ENCODE assay signal across 1 cellular context in genomic region chr1:26431979-26432695, GRCh38.
TF ChIP-seq lines count a peak whose summit lies in the region.

TSS of gene DHDDS (plus strand) at chr1:26432321. CDS start at chr1:26432946, 625 bp downstream.

TF ChIP-seq in K562, 482 proteins besides CTCF, POLR2A, EP300 and RAD21 (continued from another document and continues in another):
- TF ChIP-seq E2F6 (IDR thresholded peaks at IDR 0.05; ENCODE audit: borderline replicate concordance in 1 of 2, extremely low read depth in 1 of 2, insufficient read depth in 1 of 2, insufficient read length in 1 of 2, low read depth in 1 of 2, low read length in 1 of 2, poor library complexity in 1 of 2, severe bottlenecking in 1 of 2), result peak; percentile 100
- peak; percentile 90 for TF ChIP-seq JUNB (CRISPR knock-in tag; conservative IDR thresholded peaks at IDR 0.05)
- TF ChIP-seq HNRNPLL (IDR thresholded peaks at IDR 0.05; ENCODE audit: low read depth, low read length, poor library complexity, severe bottlenecking), result peak; percentile 66
- TF ChIP-seq, protein P1, sequence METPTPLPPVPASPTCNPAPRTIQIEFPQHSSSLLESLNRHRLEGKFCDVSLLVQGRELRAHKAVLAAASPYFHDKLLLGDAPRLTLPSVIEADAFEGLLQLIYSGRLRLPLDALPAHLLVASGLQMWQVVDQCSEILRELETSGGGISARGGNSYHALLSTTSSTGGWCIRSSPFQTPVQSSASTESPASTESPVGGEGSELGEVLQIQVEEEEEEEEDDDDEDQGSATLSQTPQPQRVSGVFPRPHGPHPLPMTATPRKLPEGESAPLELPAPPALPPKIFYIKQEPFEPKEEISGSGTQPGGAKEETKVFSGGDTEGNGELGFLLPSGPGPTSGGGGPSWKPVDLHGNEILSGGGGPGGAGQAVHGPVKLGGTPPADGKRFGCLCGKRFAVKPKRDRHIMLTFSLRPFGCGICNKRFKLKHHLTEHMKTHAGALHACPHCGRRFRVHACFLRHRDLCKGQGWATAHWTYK (CRISPR knock-in tag; IDR thresholded peaks at IDR 0.05), result peak; percentile 94
- TF ChIP-seq ZKSCAN1 (IDR thresholded peaks at IDR 0.05; ENCODE audit: low read depth, low read length), result peak; percentile 89
- TF ChIP-seq NR2C2 (CRISPR knock-in tag; IDR thresholded peaks at IDR 0.05), result peak; percentile 81; the same call in 1 of the 2 replicates
- TF ChIP-seq NR2C2 (tag; IDR thresholded peaks at IDR 0.05), result peak; percentile 86
- no peak for TF ChIP-seq MAFG (tag; conservative IDR thresholded peaks at IDR 0.05)
- TF ChIP-seq SUPT5H (IDR thresholded peaks at IDR 0.05), result peak; percentile 98
- TF ChIP-seq ZBED1 (IDR thresholded peaks at IDR 0.05), result peak; percentile 23; the same call in 1 of the 2 replicates
- TF ChIP-seq BRF2 (IDR thresholded peaks at IDR 0.05; ENCODE audit: borderline replicate concordance, insufficient read depth, insufficient read length), result no peak
- TF ChIP-seq ADNP (tag; IDR thresholded peaks at IDR 0.05), result no peak
- TF ChIP-seq ZNF507 (tag; conservative IDR thresholded peaks at IDR 0.05), result no peak
- no peak for TF ChIP-seq POLR3G (IDR thresholded peaks at IDR 0.05; ENCODE audit: extremely low read depth, insufficient read length, insufficient replicate concordance)
- no peak for TF ChIP-seq IFI16 (CRISPR knock-in tag; IDR thresholded peaks at IDR 0.05)
- TF ChIP-seq ARID1B (IDR thresholded peaks at IDR 0.05), result peak; percentile 62
- TF ChIP-seq XRCC4 (IDR thresholded peaks at IDR 0.05; ENCODE audit: extremely low read depth, insufficient read depth, insufficient read length), result no peak
- TF ChIP-seq HDGF (IDR thresholded peaks at IDR 0.05), result 0 out of 2 replicates have a peak, but pooled peaks have one; percentile 76
- TF ChIP-seq, protein P2, sequence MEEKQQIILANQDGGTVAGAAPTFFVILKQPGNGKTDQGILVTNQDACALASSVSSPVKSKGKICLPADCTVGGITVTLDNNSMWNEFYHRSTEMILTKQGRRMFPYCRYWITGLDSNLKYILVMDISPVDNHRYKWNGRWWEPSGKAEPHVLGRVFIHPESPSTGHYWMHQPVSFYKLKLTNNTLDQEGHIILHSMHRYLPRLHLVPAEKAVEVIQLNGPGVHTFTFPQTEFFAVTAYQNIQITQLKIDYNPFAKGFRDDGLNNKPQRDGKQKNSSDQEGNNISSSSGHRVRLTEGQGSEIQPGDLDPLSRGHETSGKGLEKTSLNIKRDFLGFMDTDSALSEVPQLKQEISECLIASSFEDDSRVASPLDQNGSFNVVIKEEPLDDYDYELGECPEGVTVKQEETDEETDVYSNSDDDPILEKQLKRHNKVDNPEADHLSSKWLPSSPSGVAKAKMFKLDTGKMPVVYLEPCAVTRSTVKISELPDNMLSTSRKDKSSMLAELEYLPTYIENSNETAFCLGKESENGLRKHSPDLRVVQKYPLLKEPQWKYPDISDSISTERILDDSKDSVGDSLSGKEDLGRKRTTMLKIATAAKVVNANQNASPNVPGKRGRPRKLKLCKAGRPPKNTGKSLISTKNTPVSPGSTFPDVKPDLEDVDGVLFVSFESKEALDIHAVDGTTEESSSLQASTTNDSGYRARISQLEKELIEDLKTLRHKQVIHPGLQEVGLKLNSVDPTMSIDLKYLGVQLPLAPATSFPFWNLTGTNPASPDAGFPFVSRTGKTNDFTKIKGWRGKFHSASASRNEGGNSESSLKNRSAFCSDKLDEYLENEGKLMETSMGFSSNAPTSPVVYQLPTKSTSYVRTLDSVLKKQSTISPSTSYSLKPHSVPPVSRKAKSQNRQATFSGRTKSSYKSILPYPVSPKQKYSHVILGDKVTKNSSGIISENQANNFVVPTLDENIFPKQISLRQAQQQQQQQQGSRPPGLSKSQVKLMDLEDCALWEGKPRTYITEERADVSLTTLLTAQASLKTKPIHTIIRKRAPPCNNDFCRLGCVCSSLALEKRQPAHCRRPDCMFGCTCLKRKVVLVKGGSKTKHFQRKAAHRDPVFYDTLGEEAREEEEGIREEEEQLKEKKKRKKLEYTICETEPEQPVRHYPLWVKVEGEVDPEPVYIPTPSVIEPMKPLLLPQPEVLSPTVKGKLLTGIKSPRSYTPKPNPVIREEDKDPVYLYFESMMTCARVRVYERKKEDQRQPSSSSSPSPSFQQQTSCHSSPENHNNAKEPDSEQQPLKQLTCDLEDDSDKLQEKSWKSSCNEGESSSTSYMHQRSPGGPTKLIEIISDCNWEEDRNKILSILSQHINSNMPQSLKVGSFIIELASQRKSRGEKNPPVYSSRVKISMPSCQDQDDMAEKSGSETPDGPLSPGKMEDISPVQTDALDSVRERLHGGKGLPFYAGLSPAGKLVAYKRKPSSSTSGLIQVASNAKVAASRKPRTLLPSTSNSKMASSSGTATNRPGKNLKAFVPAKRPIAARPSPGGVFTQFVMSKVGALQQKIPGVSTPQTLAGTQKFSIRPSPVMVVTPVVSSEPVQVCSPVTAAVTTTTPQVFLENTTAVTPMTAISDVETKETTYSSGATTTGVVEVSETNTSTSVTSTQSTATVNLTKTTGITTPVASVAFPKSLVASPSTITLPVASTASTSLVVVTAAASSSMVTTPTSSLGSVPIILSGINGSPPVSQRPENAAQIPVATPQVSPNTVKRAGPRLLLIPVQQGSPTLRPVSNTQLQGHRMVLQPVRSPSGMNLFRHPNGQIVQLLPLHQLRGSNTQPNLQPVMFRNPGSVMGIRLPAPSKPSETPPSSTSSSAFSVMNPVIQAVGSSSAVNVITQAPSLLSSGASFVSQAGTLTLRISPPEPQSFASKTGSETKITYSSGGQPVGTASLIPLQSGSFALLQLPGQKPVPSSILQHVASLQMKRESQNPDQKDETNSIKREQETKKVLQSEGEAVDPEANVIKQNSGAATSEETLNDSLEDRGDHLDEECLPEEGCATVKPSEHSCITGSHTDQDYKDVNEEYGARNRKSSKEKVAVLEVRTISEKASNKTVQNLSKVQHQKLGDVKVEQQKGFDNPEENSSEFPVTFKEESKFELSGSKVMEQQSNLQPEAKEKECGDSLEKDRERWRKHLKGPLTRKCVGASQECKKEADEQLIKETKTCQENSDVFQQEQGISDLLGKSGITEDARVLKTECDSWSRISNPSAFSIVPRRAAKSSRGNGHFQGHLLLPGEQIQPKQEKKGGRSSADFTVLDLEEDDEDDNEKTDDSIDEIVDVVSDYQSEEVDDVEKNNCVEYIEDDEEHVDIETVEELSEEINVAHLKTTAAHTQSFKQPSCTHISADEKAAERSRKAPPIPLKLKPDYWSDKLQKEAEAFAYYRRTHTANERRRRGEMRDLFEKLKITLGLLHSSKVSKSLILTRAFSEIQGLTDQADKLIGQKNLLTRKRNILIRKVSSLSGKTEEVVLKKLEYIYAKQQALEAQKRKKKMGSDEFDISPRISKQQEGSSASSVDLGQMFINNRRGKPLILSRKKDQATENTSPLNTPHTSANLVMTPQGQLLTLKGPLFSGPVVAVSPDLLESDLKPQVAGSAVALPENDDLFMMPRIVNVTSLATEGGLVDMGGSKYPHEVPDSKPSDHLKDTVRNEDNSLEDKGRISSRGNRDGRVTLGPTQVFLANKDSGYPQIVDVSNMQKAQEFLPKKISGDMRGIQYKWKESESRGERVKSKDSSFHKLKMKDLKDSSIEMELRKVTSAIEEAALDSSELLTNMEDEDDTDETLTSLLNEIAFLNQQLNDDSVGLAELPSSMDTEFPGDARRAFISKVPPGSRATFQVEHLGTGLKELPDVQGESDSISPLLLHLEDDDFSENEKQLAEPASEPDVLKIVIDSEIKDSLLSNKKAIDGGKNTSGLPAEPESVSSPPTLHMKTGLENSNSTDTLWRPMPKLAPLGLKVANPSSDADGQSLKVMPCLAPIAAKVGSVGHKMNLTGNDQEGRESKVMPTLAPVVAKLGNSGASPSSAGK (IDR thresholded peaks at IDR 0.05), result peak; percentile 100
- TF ChIP-seq HCFC1 (IDR thresholded peaks at IDR 0.05; ENCODE audit: low read depth, low read length), result peak; percentile 91
- TF ChIP-seq POLR2B (IDR thresholded peaks at IDR 0.05; ENCODE audit: low read depth, partially characterized antibody), result peak; percentile 97
- TF ChIP-seq, protein P3, sequence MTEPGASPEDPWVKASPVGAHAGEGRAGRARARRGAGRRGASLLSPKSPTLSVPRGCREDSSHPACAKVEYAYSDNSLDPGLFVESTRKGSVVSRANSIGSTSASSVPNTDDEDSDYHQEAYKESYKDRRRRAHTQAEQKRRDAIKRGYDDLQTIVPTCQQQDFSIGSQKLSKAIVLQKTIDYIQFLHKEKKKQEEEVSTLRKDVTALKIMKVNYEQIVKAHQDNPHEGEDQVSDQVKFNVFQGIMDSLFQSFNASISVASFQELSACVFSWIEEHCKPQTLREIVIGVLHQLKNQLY (CRISPR knock-in tag; conservative IDR thresholded peaks at IDR 0.05), result peak in 1 of 2 experiments; percentile 32; a peak in 1 of 4 replicates
- peak; percentile 100 for TF ChIP-seq LCOR (CRISPR knock-in tag; IDR thresholded peaks at IDR 0.05)
- TF ChIP-seq, protein P4, sequence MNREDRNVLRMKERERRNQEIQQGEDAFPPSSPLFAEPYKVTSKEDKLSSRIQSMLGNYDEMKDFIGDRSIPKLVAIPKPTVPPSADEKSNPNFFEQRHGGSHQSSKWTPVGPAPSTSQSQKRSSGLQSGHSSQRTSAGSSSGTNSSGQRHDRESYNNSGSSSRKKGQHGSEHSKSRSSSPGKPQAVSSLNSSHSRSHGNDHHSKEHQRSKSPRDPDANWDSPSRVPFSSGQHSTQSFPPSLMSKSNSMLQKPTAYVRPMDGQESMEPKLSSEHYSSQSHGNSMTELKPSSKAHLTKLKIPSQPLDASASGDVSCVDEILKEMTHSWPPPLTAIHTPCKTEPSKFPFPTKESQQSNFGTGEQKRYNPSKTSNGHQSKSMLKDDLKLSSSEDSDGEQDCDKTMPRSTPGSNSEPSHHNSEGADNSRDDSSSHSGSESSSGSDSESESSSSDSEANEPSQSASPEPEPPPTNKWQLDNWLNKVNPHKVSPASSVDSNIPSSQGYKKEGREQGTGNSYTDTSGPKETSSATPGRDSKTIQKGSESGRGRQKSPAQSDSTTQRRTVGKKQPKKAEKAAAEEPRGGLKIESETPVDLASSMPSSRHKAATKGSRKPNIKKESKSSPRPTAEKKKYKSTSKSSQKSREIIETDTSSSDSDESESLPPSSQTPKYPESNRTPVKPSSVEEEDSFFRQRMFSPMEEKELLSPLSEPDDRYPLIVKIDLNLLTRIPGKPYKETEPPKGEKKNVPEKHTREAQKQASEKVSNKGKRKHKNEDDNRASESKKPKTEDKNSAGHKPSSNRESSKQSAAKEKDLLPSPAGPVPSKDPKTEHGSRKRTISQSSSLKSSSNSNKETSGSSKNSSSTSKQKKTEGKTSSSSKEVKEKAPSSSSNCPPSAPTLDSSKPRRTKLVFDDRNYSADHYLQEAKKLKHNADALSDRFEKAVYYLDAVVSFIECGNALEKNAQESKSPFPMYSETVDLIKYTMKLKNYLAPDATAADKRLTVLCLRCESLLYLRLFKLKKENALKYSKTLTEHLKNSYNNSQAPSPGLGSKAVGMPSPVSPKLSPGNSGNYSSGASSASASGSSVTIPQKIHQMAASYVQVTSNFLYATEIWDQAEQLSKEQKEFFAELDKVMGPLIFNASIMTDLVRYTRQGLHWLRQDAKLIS (CRISPR knock-in tag; IDR thresholded peaks at IDR 0.05), result peak; percentile 77; the same call in 1 of the 2 replicates
- peak; percentile 88; the same call in 1 of the 2 replicates for TF ChIP-seq SREBF1 (IDR thresholded peaks at IDR 0.05; ENCODE audit: borderline replicate concordance, low read depth, low read length)
- TF ChIP-seq, protein P5, sequence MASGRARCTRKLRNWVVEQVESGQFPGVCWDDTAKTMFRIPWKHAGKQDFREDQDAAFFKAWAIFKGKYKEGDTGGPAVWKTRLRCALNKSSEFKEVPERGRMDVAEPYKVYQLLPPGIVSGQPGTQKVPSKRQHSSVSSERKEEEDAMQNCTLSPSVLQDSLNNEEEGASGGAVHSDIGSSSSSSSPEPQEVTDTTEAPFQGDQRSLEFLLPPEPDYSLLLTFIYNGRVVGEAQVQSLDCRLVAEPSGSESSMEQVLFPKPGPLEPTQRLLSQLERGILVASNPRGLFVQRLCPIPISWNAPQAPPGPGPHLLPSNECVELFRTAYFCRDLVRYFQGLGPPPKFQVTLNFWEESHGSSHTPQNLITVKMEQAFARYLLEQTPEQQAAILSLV (tag; IDR thresholded peaks at IDR 0.05), result no peak
- 0 out of 2 replicates have a peak, but pooled peaks have one; percentile 50 for TF ChIP-seq CAMTA2 (CRISPR knock-in tag; conservative IDR thresholded peaks at IDR 0.05)
- peak; percentile 74; the same call in 1 of the 2 replicates for TF ChIP-seq THAP12 (CRISPR knock-in tag; IDR thresholded peaks at IDR 0.05)
- no peak for TF ChIP-seq SMAD3 (CRISPR knock-in tag; conservative IDR thresholded peaks at IDR 0.05)
- TF ChIP-seq SAP30 (IDR thresholded peaks at IDR 0.05; ENCODE audit: borderline replicate concordance, insufficient read depth, low read depth, low read length, poor library complexity, severe bottlenecking), result peak; percentile 97
- TF ChIP-seq FOXJ3 (CRISPR knock-in tag; IDR thresholded peaks at IDR 0.05), result no peak
- peak; percentile 80 for TF ChIP-seq ETV5 (CRISPR knock-in tag; IDR thresholded peaks at IDR 0.05; ENCODE audit: low read depth)
- TF ChIP-seq ZNF830 (CRISPR knock-in tag; IDR thresholded peaks at IDR 0.05), result no peak
